In genomic region chr4:151031831-151032605, GRCh38 we compare ENCODE assay signal across 8 cellular contexts. TPM values are rescaled to one million over a fixed set of nuclear protein-coding genes. Genes with fewer than 3 reads are reported as not detected.
DNase-seq lines count a peak whose midpoint lies in the region; ATAC-seq lines count a peak whose summit lies in the region.

No MANE protein-coding gene starts in this region.

- no peaks in the 10 kb centered on the region for H3K36me3 ChIP-seq in skeletal muscle satellite cell (ENCODE audit: insufficient read depth, low read length)

- H3K4me1 Mint-ChIP-seq in activated naive CD4-positive, alpha-beta T cell treated with anti-CD3 and anti-CD28 coated beads, Interleukin-2, amount 50 U/mL, for 24 hours = peaks cover 36% of the 10 kb centered on the region

- H3K27me3 Mint-ChIP-seq in activated naive CD4-positive, alpha-beta T cell treated with anti-CD3 and anti-CD28 coated beads, Interleukin-2, amount 50 U/mL, for 24 hours = no peaks in the 10 kb centered on the region

- H3K27ac Mint-ChIP-seq in activated naive CD4-positive, alpha-beta T cell treated with anti-CD3 and anti-CD28 coated beads, Interleukin-2, amount 50 U/mL, for 24 hours = peak overlapping the region; percentile 94

- intact Hi-C loops in right cardiac atrium (cut with DNase I) = no loop called here

- peak overlapping the region; percentile 9 for H3K4me2 ChIP-seq in skeletal muscle satellite cell (ENCODE audit: low read length)

- no peaks in the 10 kb centered on the region for H3K36me3 Mint-ChIP-seq in activated naive CD4-positive, alpha-beta T cell treated with anti-CD3 and anti-CD28 coated beads, Interleukin-2, amount 50 U/mL, for 24 hours

- H3K27me3 ChIP-seq in skeletal muscle satellite cell (ENCODE audit: control insufficient read depth, insufficient read depth, low read length) (no peaks in the 10 kb centered on the region), right cardiac atrium (ENCODE audit: control insufficient read depth, insufficient read depth) (no peaks in the 10 kb centered on the region)

- no peak overlapping the region for H3K4me3 ChIP-seq in skeletal muscle satellite cell (ENCODE audit: low read length)
- H3K4me3 ChIP-seq in right cardiac atrium (ENCODE audit: low read length) = no peak overlapping the region

- H3K4me3 Mint-ChIP-seq in activated naive CD4-positive, alpha-beta T cell treated with anti-CD3 and anti-CD28 coated beads, Interleukin-2, amount 50 U/mL, for 24 hours = peak overlapping the region; percentile 67

- no peak overlapping the region for H3K9ac ChIP-seq in skeletal muscle satellite cell (ENCODE audit: low read depth, low read length)

- DNase-seq in activated naive CD4-positive, alpha-beta T cell treated with Interleukin-2 at 50 U/mL for 16 hours = peak; percentile 18
- DNase-seq in activated naive CD4-positive, alpha-beta T cell (lab: John Stamatoyannopoulos, UW) = no peak
- DNase-seq in GM19240 (ENCODE audit: insufficient read length, low spot score) (no peak), right cardiac atrium (no peak), NCI-H1417 (lab: John Stamatoyannopoulos, UW) (no peak)

- 68% methylated on average over 12 of the region's 12 CpGs for WGBS in right cardiac atrium

- ATAC-seq in HG03354 (IDR thresholded peaks at IDR 0.05; ENCODE audit: poor library complexity, severe bottlenecking, unreplicated experiment) = peak; percentile 56
- ATAC-seq in right cardiac atrium = no peak

- no peaks in the 10 kb centered on the region for H3K9me3 Mint-ChIP-seq in activated naive CD4-positive, alpha-beta T cell treated with anti-CD3 and anti-CD28 coated beads, Interleukin-2, amount 50 U/mL, for 24 hours

- peaks cover 7% of the 10 kb centered on the region for H3K4me1 ChIP-seq in skeletal muscle satellite cell (ENCODE audit: control insufficient read depth, insufficient read depth, low read length)
- no peaks in the 10 kb centered on the region for H3K4me1 ChIP-seq in right cardiac atrium (ENCODE audit: control insufficient read depth, insufficient read depth, low read length)

- H3K9me3 ChIP-seq in skeletal muscle satellite cell (replicated peaks; ENCODE audit: low read length) = no peaks in the 10 kb centered on the region
- H3K9me3 ChIP-seq in right cardiac atrium (ENCODE audit: control insufficient read depth, low read length) = no peaks in the 10 kb centered on the region

- H3K27ac ChIP-seq in right cardiac atrium (ENCODE audit: low read length) = no peak overlapping the region

RNA-seq across cellular contexts. Expression of gene LRBA, which starts 16.9 kb away (rescaled TPM):
- 31.2 and 39.3 TPM in 2 replicates for total RNA-seq in skeletal muscle satellite cell (2012; rRNA removed)
- total RNA-seq in right cardiac atrium = 10 to 100 TPM; 22.1 to 29.9 (median 23.8) TPM
- 14.4 TPM for polyA plus RNA-seq in right cardiac atrium
